ENCODE assay signal across 1 cellular context in genomic region chr10:1416456-1417037, GRCh38.
TF ChIP-seq lines count a peak whose summit lies in the region.

No MANE protein-coding gene starts in this region.

TF ChIP-seq in H1, 55 proteins besides CTCF, POLR2A, EP300 and RAD21 (continued from another document):
- TF ChIP-seq PHF8 (conservative IDR thresholded peaks at IDR 0.05; ENCODE audit: low read depth, low read length) (no peak), KDM4A (IDR thresholded peaks at IDR 0.05; ENCODE audit: low read depth, low read length, severe bottlenecking) (no peak), USF2 (IDR thresholded peaks at IDR 0.05; ENCODE audit: low read length) (no peak)
